Comparison of ENCODE assay signal across 17 cellular contexts in the genomic region with DNA sequence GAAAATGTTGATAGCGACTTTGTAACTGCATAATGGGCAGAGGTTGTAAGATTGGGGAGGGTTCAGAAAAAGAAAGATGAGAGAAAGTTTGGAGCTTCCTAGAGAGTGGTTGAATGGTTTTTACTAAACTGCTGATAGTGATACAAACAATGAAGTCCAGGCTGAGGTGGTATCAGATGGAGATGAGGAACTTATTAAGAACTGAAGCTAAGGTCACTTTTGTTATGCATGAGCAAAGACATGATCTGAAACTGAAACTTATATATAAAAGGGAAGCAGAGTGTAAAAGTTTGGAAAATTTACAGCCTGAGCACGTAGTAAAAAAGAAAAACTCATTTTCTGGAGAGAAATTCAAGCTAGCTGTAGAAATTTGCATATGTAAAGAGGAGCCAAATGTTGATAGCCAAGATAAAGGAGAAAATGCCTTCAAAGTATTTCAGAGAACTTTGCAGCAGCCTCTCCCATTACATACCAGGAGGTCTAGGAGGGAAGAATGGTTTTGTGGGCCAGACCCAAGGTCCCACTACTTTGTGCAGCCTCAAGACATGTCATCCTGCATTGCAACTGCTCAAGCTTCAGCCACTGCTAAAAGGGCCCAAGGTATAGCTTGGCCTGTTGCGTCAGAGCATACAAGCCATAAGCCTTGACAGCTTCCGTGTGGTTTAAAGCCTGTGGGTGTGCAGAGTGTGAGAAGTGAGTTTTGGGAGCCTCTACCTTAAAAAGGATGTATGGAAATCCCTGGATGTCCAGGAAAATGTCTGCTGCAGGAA.
DNase-seq lines count a peak whose midpoint lies in the region; ATAC-seq and TF ChIP-seq lines count a peak whose summit lies in the region.
"Had no signal": no experiment of that assay in that cellular context is flagged by ENCODE, and none has a peak within 500 bp of the region (broad histone marks: within the 10 kb centered on the region; RNA-seq: fewer than 3 reads in every experiment).

No MANE protein-coding gene starts in this region.

- peaks cover 0 to 4% (median 1%) of the 10 kb centered on the region in 4 donors for H3K4me1 ChIP-seq in Peyer's patch
- H3K4me1 ChIP-seq: breast epithelium, tibial artery had no signal

- H3K36me3 Mint-ChIP-seq in chondrocyte (ENCODE audit: low read depth), result no peaks in the 10 kb centered on the region

- H3K4me1 Mint-ChIP-seq in chondrocyte (ENCODE audit: low read depth), result no peaks in the 10 kb centered on the region

- no peaks in the 10 kb centered on the region for H3K36me3 ChIP-seq in Peyer's patch
- H3K36me3 ChIP-seq: breast epithelium, tibial artery had no signal

- no peak overlapping the region for H3K4me3 ChIP-seq in Peyer's patch
- H3K4me3 ChIP-seq: breast epithelium, tibial artery had no signal

- TF ChIP-seq CTCF in Peyer's patch (IDR thresholded peaks at IDR 0.05) (no peak), chondrocyte (IDR thresholded peaks at IDR 0.05) (no peak)

- TF ChIP-seq POLR2A in Peyer's patch (IDR thresholded peaks at IDR 0.05), result no peak

- DNase-seq in MV-4-11 (lab: John Stamatoyannopoulos, UW) (peak; percentile 91), pons (ENCODE audit: low spot score) (peak; percentile 40), Peyer's patch (no peak), chondrocyte (ENCODE audit: low spot score) (no peak)
- DNase-seq in stimulated activated CD4-positive, alpha-beta T cell treated with anti-CD3 and anti-CD28 coated beads, Interleukin-12 subunit alpha, Interleukin-12 subunit beta, amount 100 ng/mL, for 4 hours, result no peak
- DNase-seq: activated CD4-positive, alpha-beta T cell treated with anti-CD3 and anti-CD28 coated beads, Interleukin-2, amount 50 U/mL, for 4 hours; activated effector memory CD4-positive, alpha-beta T cell treated with anti-CD3 and anti-CD28 coated beads, Interleukin-2, amount 50 U/mL, for 16 hours; CD4-positive, alpha-beta T cell; GDM1; left colon; NCI-H1417 treated with DMSO at 0.1 percent for 48 hours; NK-92 treated with Interleukin-12 subunit alpha and Interleukin-12 subunit beta, amount 100 ng/mL, for 24 hours; tibial artery had no signal

- H3K4me3 Mint-ChIP-seq in chondrocyte (ENCODE audit: unreplicated experiment), result no peak overlapping the region
- H3K4me3 Mint-ChIP-seq: CD4-positive, alpha-beta T cell had no signal

- ATAC-seq in GM19395 (IDR thresholded peaks at IDR 0.05; ENCODE audit: unreplicated experiment) (peak; percentile 58), HG02870 (IDR thresholded peaks at IDR 0.05; ENCODE audit: unreplicated experiment) (peak; percentile 53), HG02973 (IDR thresholded peaks at IDR 0.05; ENCODE audit: unreplicated experiment) (no peak)
- ATAC-seq: left colon had no signal

- no peak overlapping the region for H3K27ac Mint-ChIP-seq in chondrocyte (ENCODE audit: unreplicated experiment)
- H3K27ac Mint-ChIP-seq: CD4-positive, alpha-beta T cell had no signal

- peaks cover 10% of the 10 kb centered on the region for H3K9me3 Mint-ChIP-seq in chondrocyte (ENCODE audit: low read depth)

- peak overlapping the region in 2 of 4 donors; percentile 48 to 67 for H3K27ac ChIP-seq in Peyer's patch
- H3K27ac ChIP-seq: breast epithelium, tibial artery had no signal

- no peaks in the 10 kb centered on the region for H3K9me3 ChIP-seq in Peyer's patch
- H3K9me3 ChIP-seq: breast epithelium had no signal

- no peaks in the 10 kb centered on the region for H3K27me3 Mint-ChIP-seq in chondrocyte (ENCODE audit: low read depth)
- H3K27me3 Mint-ChIP-seq: CD4-positive, alpha-beta T cell had no signal

- H3K27me3 ChIP-seq in Peyer's patch, result no peaks in the 10 kb centered on the region
- H3K27me3 ChIP-seq: breast epithelium, tibial artery had no signal

Comparison
In these comparisons a context has a peak if more than half of its experiments do, and no peak if none do; other contexts are left out.
1. DNase-seq: peak in MV-4-11 (single experiment) and pons (single experiment); none in Peyer's patch (0 of 3), chondrocyte (single experiment) and stimulated activated CD4-positive, alpha-beta T cell treated with anti-CD3 and anti-CD28 coated beads, Interleukin-12 subunit alpha, Interleukin-12 subunit beta, amount 100 ng/mL, for 4 hours (single experiment).